8 cellular contexts compared by ENCODE assay signal in the genomic region with DNA sequence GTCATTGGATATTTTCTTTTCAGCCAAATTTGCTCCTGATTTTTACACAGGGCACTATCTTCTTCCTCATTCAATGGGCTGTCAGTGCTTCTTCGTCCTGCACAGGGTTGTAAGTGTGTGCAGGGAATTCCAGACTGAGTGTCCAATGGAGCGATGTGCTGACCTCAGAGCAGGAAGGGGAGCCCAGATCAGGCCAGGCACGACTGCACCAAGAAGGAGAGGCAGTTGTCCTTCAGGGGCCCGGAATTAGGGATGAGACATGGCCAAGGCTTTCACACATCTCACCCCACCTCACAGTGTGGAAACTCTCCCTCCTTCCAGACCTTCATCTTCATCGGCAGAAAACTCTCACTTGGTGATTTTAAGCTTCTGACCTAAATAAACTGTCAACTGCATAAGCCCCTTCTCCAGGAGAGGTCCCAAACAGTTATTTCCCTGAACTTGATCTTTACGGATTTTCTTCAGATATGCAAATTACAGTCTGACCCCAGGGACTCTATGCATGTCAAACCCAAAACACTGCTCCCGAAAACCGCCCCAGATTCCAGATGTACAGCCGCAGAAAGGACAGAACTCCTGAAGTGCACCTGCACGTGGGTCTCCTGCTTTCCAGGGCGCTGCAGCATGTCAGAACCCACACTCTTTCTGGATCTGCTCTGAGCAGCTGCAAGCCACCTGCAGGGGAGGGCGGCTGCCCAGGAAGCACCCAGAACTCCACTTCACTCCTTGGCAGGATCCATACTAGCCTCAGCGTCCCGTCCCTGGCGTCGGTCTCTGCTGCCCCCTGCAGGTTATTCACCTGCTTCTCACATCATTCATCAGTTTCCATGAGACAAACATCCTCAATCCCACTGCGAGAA. TPM values are rescaled to one million over a fixed set of nuclear protein-coding genes. Genes with fewer than 3 reads are reported as not detected.
A peak's percentile ranks its signal among the peaks of the same experiment; 100 is the strongest.
DNase-seq lines count a peak whose midpoint lies in the region; ATAC-seq and TF ChIP-seq lines count a peak whose summit lies in the region.

No MANE protein-coding gene starts in this region.

- peaks cover 4% of the 10 kb centered on the region for H3K9me3 Mint-ChIP-seq in Calu3 (ENCODE audit: low read depth, unreplicated experiment)
- H3K9me3 Mint-ChIP-seq in activated naive CD8-positive, alpha-beta T cell treated with anti-CD3 and anti-CD28 coated beads, Interleukin-2, amount 10 ng/mL, durations not matched to agents 7 days and 5 days, result peaks cover 6% of the 10 kb centered on the region

- H3K27me3 Mint-ChIP-seq in Calu3 (ENCODE audit: unreplicated experiment), result no peaks in the 10 kb centered on the region
- no peaks in the 10 kb centered on the region for H3K27me3 Mint-ChIP-seq in activated naive CD8-positive, alpha-beta T cell treated with anti-CD3 and anti-CD28 coated beads, Interleukin-2, amount 10 ng/mL, durations not matched to agents 7 days and 5 days

- CTCF ChIA-PET in Calu3 (lab: Charles Lee), result interaction anchor here (0.6 to 2.4 kb wide), 10 partner anchors 14 to 501 kb away, joined by 3 to 21 read pairs (median 4); partner anchors contain the start of genes ZNF442, ZNF491 and ZNF700

- H3K4me2 ChIP-seq in trophoblast cell (ENCODE audit: low read length), result peak overlapping the region; percentile 70

- POLR2A ChIA-PET in activated naive CD8-positive, alpha-beta T cell treated with anti-CD3 and anti-CD28 coated beads, Interleukin-2, amount 10 ng/mL, durations not matched to agents 7 days and 5 days (lab: Charles Lee), result interaction anchor here (0.6 to 1.7 kb wide), 10 partner anchors 16 to 225 kb away, joined by 3 to 13 read pairs (median 6); partner anchors contain the start of genes ZNF136, ZNF44, ZNF442 and ZNF563

- peak overlapping the region; percentile 78 for H3K4me3 Mint-ChIP-seq in Calu3 (ENCODE audit: low read depth, unreplicated experiment)
- peak overlapping the region; percentile 94 for H3K4me3 Mint-ChIP-seq in activated naive CD8-positive, alpha-beta T cell treated with anti-CD3 and anti-CD28 coated beads, Interleukin-2, amount 10 ng/mL, durations not matched to agents 7 days and 5 days

- intact Hi-C loops in Calu3 (cut with micrococcal nuclease; ENCODE audit: unreplicated experiment), result loop anchor here (1.0 to 5.0 kb wide), 5 partner anchors 153 to 438 kb away; partner anchors contain the start of gene ZNF763
- intact Hi-C loops in tibial artery (cut with DNase I; ENCODE audit: low total_unique reads), result loop anchor here (2.0 to 5.0 kb wide), 3 partner anchors 78 to 343 kb away; partner anchors contain the start of genes ZNF491, ZNF763 and ZNF844

- H4K12ac ChIP-seq in trophoblast cell (ENCODE audit: low read depth, low read length), result no peak overlapping the region

- peak overlapping the region; percentile 88 for H3K27ac ChIP-seq in cardiac muscle cell
- H3K27ac ChIP-seq in trophoblast cell (ENCODE audit: low read depth, low read length), result peak overlapping the region; percentile 16
- H3K27ac ChIP-seq in tibial artery, result peak overlapping the region in 1 of 2 donors; percentile 90

- no peak overlapping the region for H4K8ac ChIP-seq in trophoblast cell (ENCODE audit: low read depth, low read length)

- H3K4me3 ChIP-seq in cardiac muscle cell, result peak overlapping the region; percentile 76
- H3K4me3 ChIP-seq in trophoblast cell (ENCODE audit: low read depth, low read length), result no peak overlapping the region
- H3K4me3 ChIP-seq in tibial artery, result peak overlapping the region; percentile 65 to 87

- peaks cover 5% of the 10 kb centered on the region for H3K79me1 ChIP-seq in trophoblast cell (ENCODE audit: low read length)

- no peak overlapping the region for H2AK5ac ChIP-seq in trophoblast cell (ENCODE audit: low read length)

- no CpG with 5 or more reads among the region's 17 CpGs for WGBS in trophoblast cell (ENCODE audit: extremely low coverage, insufficient coverage, insufficient read length)

- no peak overlapping the region for H3K4ac ChIP-seq in trophoblast cell (ENCODE audit: low read depth, low read length)

- peaks cover 27% of the 10 kb centered on the region for H3K36me3 Mint-ChIP-seq in Calu3 (ENCODE audit: insufficient read depth, unreplicated experiment)
- peaks cover 28% of the 10 kb centered on the region for H3K36me3 Mint-ChIP-seq in activated naive CD8-positive, alpha-beta T cell treated with anti-CD3 and anti-CD28 coated beads, Interleukin-2, amount 10 ng/mL, durations not matched to agents 7 days and 5 days

- H3K9me3 ChIP-seq in cardiac muscle cell (ENCODE audit: low read depth), result no peaks in the 10 kb centered on the region
- no peaks in the 10 kb centered on the region for H3K9me3 ChIP-seq in trophoblast cell (ENCODE audit: insufficient read depth, low read depth, low read length)
- peaks cover 0 to 4% (median 0%) of the 10 kb centered on the region in 3 donors for H3K9me3 ChIP-seq in tibial artery

- H3K27ac Mint-ChIP-seq in Calu3 (ENCODE audit: unreplicated experiment), result peak overlapping the region; percentile 76
- H3K27ac Mint-ChIP-seq in activated naive CD8-positive, alpha-beta T cell treated with anti-CD3 and anti-CD28 coated beads, Interleukin-2, amount 10 ng/mL, durations not matched to agents 7 days and 5 days, result peak overlapping the region; percentile 67

- H3K79me2 ChIP-seq in trophoblast cell (ENCODE audit: control insufficient read depth, insufficient read depth, low read length, poor library complexity), result peaks cover 7% of the 10 kb centered on the region

- peak; percentile 61 for ATAC-seq in activated naive CD8-positive, alpha-beta T cell treated with anti-CD3 and anti-CD28 coated beads, Interleukin-2, amount 10 ng/mL, durations not matched to agents 7 days and 5 days (ENCODE audit: low read depth)

- peaks cover 11% of the 10 kb centered on the region for H3K4me1 Mint-ChIP-seq in Calu3 (ENCODE audit: low read depth, unreplicated experiment)
- peaks cover 23% of the 10 kb centered on the region for H3K4me1 Mint-ChIP-seq in activated naive CD8-positive, alpha-beta T cell treated with anti-CD3 and anti-CD28 coated beads, Interleukin-2, amount 10 ng/mL, durations not matched to agents 7 days and 5 days

- H2AFZ ChIP-seq in trophoblast cell (ENCODE audit: insufficient read depth, low read length, poor library complexity), result no peak overlapping the region

- BruUV-seq in Calu3 (replicated peaks; lab: Mats Ljungman, UMichigan), result no TSS peak

- H3K27me3 ChIP-seq in cardiac muscle cell (no peaks in the 10 kb centered on the region), trophoblast cell (ENCODE audit: insufficient read depth, low read length) (no peaks in the 10 kb centered on the region), tibial artery (no peaks in the 10 kb centered on the region)

- H2BK12ac ChIP-seq in trophoblast cell (ENCODE audit: low read length), result no peak overlapping the region

- H2BK5ac ChIP-seq in trophoblast cell (ENCODE audit: low read depth, low read length, poor library complexity), result no peak overlapping the region

- H3K4me1 ChIP-seq in cardiac muscle cell (ENCODE audit: low read depth) (peaks cover 6% of the 10 kb centered on the region), trophoblast cell (ENCODE audit: control insufficient read depth in 1 of 2, insufficient read depth in 2 of 2, low read length in 2 of 2) (peaks cover 6 to 7% of the 10 kb centered on the region in 2 experiments), tibial artery (peaks cover 0 to 24% (median 15%) of the 10 kb centered on the region in 4 donors)

- DNase-seq in Calu3 (peak; percentile 86), GOT3 (lab: John Stamatoyannopoulos, UW) (peak; percentile 46), NCI-H1092 (lab: John Stamatoyannopoulos, UW) (peak; percentile 67), SW 1271 (lab: John Stamatoyannopoulos, UW) (peak; percentile 68 to 81), cardiac muscle cell (ENCODE audit: low read depth in 1 of 2, low spot score in 1 of 2) (peak; percentile 89), trophoblast cell (peak; percentile 92 to 96), tibial artery (peak; percentile 84 to 89)
- peak; percentile 83 for DNase-seq in activated naive CD8-positive, alpha-beta T cell treated with anti-CD3 and anti-CD28 coated beads, Interleukin-2, amount 10 ng/mL, durations not matched to agents 7 days and 5 days

- H3K36me3 ChIP-seq in cardiac muscle cell (peaks cover 26% of the 10 kb centered on the region), trophoblast cell (ENCODE audit: control insufficient read depth in 1 of 2, insufficient read depth in 2 of 2, low read length in 2 of 2) (peaks cover 16 to 23% of the 10 kb centered on the region in 2 experiments), tibial artery (peaks cover 17 to 34% (median 27%) of the 10 kb centered on the region in 3 donors)

- H3K14ac ChIP-seq in trophoblast cell (ENCODE audit: low read length), result no peak overlapping the region

- no peak overlapping the region for H3K23ac ChIP-seq in trophoblast cell (ENCODE audit: low read length)

- TF ChIP-seq CTCF in Calu3 (IDR thresholded peaks at IDR 0.05; ENCODE audit: unreplicated experiment) (peak; percentile 73), cardiac muscle cell (IDR thresholded peaks at IDR 0.05; ENCODE audit: low read depth, low read length) (peak; percentile 84), tibial artery (IDR thresholded peaks at IDR 0.05) (peak; percentile 94 to 97)

- H2BK120ac ChIP-seq in trophoblast cell (ENCODE audit: insufficient read depth, low read length, poor library complexity), result no peak overlapping the region

- no peak overlapping the region for H3K18ac ChIP-seq in trophoblast cell (ENCODE audit: low read length)

- H3K9ac ChIP-seq in trophoblast cell (ENCODE audit: low read length), result no peak overlapping the region

- H4K91ac ChIP-seq in trophoblast cell (ENCODE audit: low read depth, low read length), result no peak overlapping the region

RNA-seq across cellular contexts. Expression of gene ZNF20, which starts 0.6 kb away (rescaled TPM):
- 2.0 and 4.5 TPM in 2 replicates for total RNA-seq in Calu3 (2022)
- 1 to 10 TPM; 5.9 to 7.2 TPM for total RNA-seq in activated naive CD8-positive, alpha-beta T cell treated with anti-CD3 and anti-CD28 coated beads, Interleukin-2, amount 10 ng/mL, durations not matched to agents 7 days and 5 days
- 6.2 and 7.2 TPM in 2 replicates for total RNA-seq in cardiac muscle cell
- 2.8 and 3.8 TPM in 2 replicates for polyA plus RNA-seq in cardiac muscle cell
- polyA plus RNA-seq in trophoblast cell (2013), result 4.3 and 4.7 TPM in 2 replicates

RNA-seq across cellular contexts. Expression of gene ZNF625, which starts 15.8 kb away (rescaled TPM):
- total RNA-seq in Calu3 (2022), result not detected in 2 replicates
- total RNA-seq in activated naive CD8-positive, alpha-beta T cell treated with anti-CD3 and anti-CD28 coated beads, Interleukin-2, amount 10 ng/mL, durations not matched to agents 7 days and 5 days, result 1 to 10 TPM; 7.2 to 8.2 TPM
- total RNA-seq in cardiac muscle cell, result 11.5 and 20.6 TPM in 2 replicates
- polyA plus RNA-seq in cardiac muscle cell, result 3.7 and 10.2 TPM in 2 replicates
- 5.6 and 6.6 TPM in 2 replicates for polyA plus RNA-seq in trophoblast cell (2013)

RNA-seq across cellular contexts. Expression of gene ZNF136, which starts 22.1 kb away (rescaled TPM):
- total RNA-seq in Calu3 (2022) (4.3 and 4.9 TPM in 2 replicates), cardiac muscle cell (5.2 and 22.5 TPM in 2 replicates)
- 10 to 100 TPM; 16.4 to 18.2 TPM for total RNA-seq in activated naive CD8-positive, alpha-beta T cell treated with anti-CD3 and anti-CD28 coated beads, Interleukin-2, amount 10 ng/mL, durations not matched to agents 7 days and 5 days
- polyA plus RNA-seq in cardiac muscle cell, result 3.9 and 7.9 TPM in 2 replicates
- polyA plus RNA-seq in trophoblast cell (2013), result 3.6 and 4.0 TPM in 2 replicates
